In genomic region chr16:54143410-54143809, GRCh38 we compare ENCODE assay signal across 2 cellular contexts.
A peak's percentile ranks its signal among the peaks of the same experiment; 100 is the strongest.
TF ChIP-seq lines count a peak whose summit lies in the region.

No MANE protein-coding gene starts in this region.

TF ChIP-seq in HepG2, 621 proteins besides CTCF, POLR2A, EP300 and RAD21:
- 0 out of 2 replicates have a peak, but pooled peaks have one; percentile 16 for TF ChIP-seq NONO (IDR thresholded peaks at IDR 0.05)
- no peak for TF ChIP-seq NONO (CRISPR knock-in tag; conservative IDR thresholded peaks at IDR 0.05)
- TF ChIP-seq, protein P1, sequence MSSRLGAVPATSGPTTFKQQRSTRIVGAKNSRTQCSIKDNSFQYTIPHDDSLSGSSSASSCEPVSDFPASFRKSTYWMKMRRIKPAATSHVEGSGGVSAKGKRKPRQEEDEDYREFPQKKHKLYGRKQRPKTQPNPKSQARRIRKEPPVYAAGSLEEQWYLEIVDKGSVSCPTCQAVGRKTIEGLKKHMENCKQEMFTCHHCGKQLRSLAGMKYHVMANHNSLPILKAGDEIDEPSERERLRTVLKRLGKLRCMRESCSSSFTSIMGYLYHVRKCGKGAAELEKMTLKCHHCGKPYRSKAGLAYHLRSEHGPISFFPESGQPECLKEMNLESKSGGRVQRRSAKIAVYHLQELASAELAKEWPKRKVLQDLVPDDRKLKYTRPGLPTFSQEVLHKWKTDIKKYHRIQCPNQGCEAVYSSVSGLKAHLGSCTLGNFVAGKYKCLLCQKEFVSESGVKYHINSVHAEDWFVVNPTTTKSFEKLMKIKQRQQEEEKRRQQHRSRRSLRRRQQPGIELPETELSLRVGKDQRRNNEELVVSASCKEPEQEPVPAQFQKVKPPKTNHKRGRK (CRISPR knock-in tag; IDR thresholded peaks at IDR 0.05), result peak; percentile 82; the same call in 1 of the 2 replicates
- TF ChIP-seq BCL6 (CRISPR knock-in tag; IDR thresholded peaks at IDR 0.05), result no peak
- no peak for TF ChIP-seq MLLT10 (CRISPR knock-in tag; IDR thresholded peaks at IDR 0.05)

TF ChIP-seq in HEK293, 187 proteins besides CTCF, POLR2A, EP300 and RAD21:
- TF ChIP-seq ZNF366 (tag by site-specific recombination; conservative IDR thresholded peaks at IDR 0.05), result peak; percentile 60
- TF ChIP-seq ZNF426 (tag by site-specific recombination; IDR thresholded peaks at IDR 0.05), result no peak
- TF ChIP-seq ZFHX2 (tag by site-specific recombination; conservative IDR thresholded peaks at IDR 0.05), result no peak
- TF ChIP-seq ZNF391 (tag by site-specific recombination; IDR thresholded peaks at IDR 0.05; ENCODE audit: borderline replicate concordance, low read depth), result no peak
- no peak for TF ChIP-seq REPIN1 (tag by site-specific recombination; IDR thresholded peaks at IDR 0.05; ENCODE audit: low read depth)
- TF ChIP-seq ZNF843 (tag by site-specific recombination; IDR thresholded peaks at IDR 0.05), result no peak
- TF ChIP-seq SCRT1 (tag by site-specific recombination; IDR thresholded peaks at IDR 0.05; ENCODE audit: borderline replicate concordance), result no peak
- TF ChIP-seq EGR2 (tag by site-specific recombination; IDR thresholded peaks at IDR 0.05; ENCODE audit: low read depth), result no peak
